In genomic region chr3:30578986-30579579, GRCh38 we compare ENCODE assay signal across 18 cellular contexts. TPM values are rescaled to one million over a fixed set of nuclear protein-coding genes. Genes with fewer than 3 reads are reported as not detected.
A peak's percentile ranks its signal among the peaks of the same experiment; 100 is the strongest.
DNase-seq lines count a peak whose midpoint lies in the region; ATAC-seq and TF ChIP-seq lines count a peak whose summit lies in the region.
"Had no signal": no experiment of that assay in that cellular context is flagged by ENCODE, and none has a peak within 500 bp of the region (broad histone marks: within the 10 kb centered on the region; RNA-seq: fewer than 3 reads in every experiment).

No MANE protein-coding gene starts in this region.

- dilution Hi-C loops in mammary epithelial cell (cut with HindIII; ENCODE audit: low sequenced_read_pairs): no loop called here

- TF ChIP-seq POLR2A in right lobe of liver (IDR thresholded peaks at IDR 0.05) (no peak), vagina (IDR thresholded peaks at IDR 0.05) (no peak)

- no peak for ATAC-seq in right lobe of liver
- ATAC-seq: activated CD8-positive, alpha-beta T cell treated with anti-CD3 and anti-CD28 coated beads for 36 hours; activated T-cell treated with anti-CD3 and anti-CD28 coated beads, Interleukin-2, amount 50 U/mL, for 4 hours had no signal

- H3K27ac ChIP-seq in mammary epithelial cell (ENCODE audit: insufficient read depth, low read depth, low read length) (peak overlapping the region; percentile 71), right lobe of liver (peak overlapping the region in 2 of 3 donors; percentile 33 to 35), vagina (peak overlapping the region; percentile 52)
- H3K27ac ChIP-seq: suprapubic skin had no signal

- no peak for TF ChIP-seq CTCF in HFFc6 (IDR thresholded peaks at IDR 0.05)
- TF ChIP-seq CTCF in mammary epithelial cell (conservative IDR thresholded peaks at IDR 0.05 in 1 of 2, IDR thresholded peaks at IDR 0.05 in 1 of 2; ENCODE audit: extremely low read depth in 1 of 2, insufficient read depth in 1 of 2, low read depth in 1 of 2, low read length in 2 of 2): no peak
- no peak for TF ChIP-seq CTCF in right lobe of liver (IDR thresholded peaks at IDR 0.05)
- no peak for TF ChIP-seq CTCF in vagina (IDR thresholded peaks at IDR 0.05)

- WGBS in mammary epithelial cell (ENCODE audit: low coverage, missing lambda C conversion rate): 23% methylated on average over 4 of the region's 4 CpGs
- 95% methylated on average over 4 of the region's 4 CpGs for WGBS in right lobe of liver (ENCODE audit: insufficient coverage, low coverage, low lambda C conversion rate, missing lambda C conversion rate)

- no peaks in the 10 kb centered on the region for H3K36me3 Mint-ChIP-seq in HFFc6 (ENCODE audit: low read depth)
- H3K36me3 Mint-ChIP-seq: activated naive CD8-positive, alpha-beta T cell had no signal

- H3K4me1 Mint-ChIP-seq in HFFc6 (ENCODE audit: low read depth): peaks cover 28% of the 10 kb centered on the region

- H4K20me1 ChIP-seq in mammary epithelial cell (ENCODE audit: insufficient read depth, low read length): no peaks in the 10 kb centered on the region

- H3K36me3 ChIP-seq in mammary epithelial cell (ENCODE audit: insufficient read depth, low read length) (no peaks in the 10 kb centered on the region), right lobe of liver (no peaks in the 10 kb centered on the region), vagina (no peaks in the 10 kb centered on the region)
- H3K36me3 ChIP-seq: suprapubic skin had no signal

- DNase-seq in HFFc6 (no peak), mammary epithelial cell (peak; percentile 92), right lobe of liver (no peak), vagina (ENCODE audit: extremely low spot score in 2 of 2) (no peak), NCI-H446 treated with DMSO at 0.1 percent for 48 hours (lab: John Stamatoyannopoulos, UW) (no peak), OCI-M1 (lab: John Stamatoyannopoulos, UW) (no peak)
- DNase-seq in activated naive CD4-positive, alpha-beta T cell treated with Interleukin-2 at 50 U/mL for 16 hours: no peak
- DNase-seq: activated CD8-positive, alpha-beta T cell treated with anti-CD3 and anti-CD28 coated beads for 36 hours; activated T-cell treated with anti-CD3 and anti-CD28 coated beads, Interleukin-2, amount 50 U/mL, for 4 hours; H7; Kasumi-1; NCI-H1417; NCI-H2227 treated with DMSO at 0.1 percent for 48 hours; NK-92 treated with Interleukin-12 subunit alpha and Interleukin-12 subunit beta, amount 100 ng/mL, for 24 hours; stimulated activated CD4-positive, alpha-beta T cell treated with anti-CD3 and anti-CD28 coated beads, Interleukin-2, amount 100 ng/mL, for 48 hours had no signal

- peak overlapping the region; percentile 4; the same call in 1 of the 2 replicates for H3K4me3 Mint-ChIP-seq in HFFc6
- H3K4me3 Mint-ChIP-seq: activated CD8-positive, alpha-beta T cell treated with anti-CD3 and anti-CD28 coated beads for 36 hours; activated naive CD8-positive, alpha-beta T cell; activated T-cell treated with anti-CD3 and anti-CD28 coated beads, Interleukin-2, amount 50 U/mL, for 4 hours; B cell had no signal

- H3K4me2 ChIP-seq in mammary epithelial cell (ENCODE audit: insufficient read depth, low read depth, low read length): no peak overlapping the region

- intact Hi-C loops in mammary epithelial cell (cut with micrococcal nuclease): no loop called here
- intact Hi-C loops in right lobe of liver (cut with DNase I): no loop called here
- intact Hi-C loops in vagina (cut with DNase I): no loop called here

- H3K9me3 ChIP-seq in mammary epithelial cell (replicated peaks; ENCODE audit: insufficient read depth, low read length): no peaks in the 10 kb centered on the region
- H3K9me3 ChIP-seq in right lobe of liver: no peaks in the 10 kb centered on the region
- H3K9me3 ChIP-seq in vagina: no peaks in the 10 kb centered on the region
- H3K9me3 ChIP-seq: suprapubic skin had no signal

- in situ Hi-C loops in mammary epithelial cell (cut with MboI; ENCODE audit: low sequenced_read_pairs in 2 of 2): no loop called here

- peaks cover 40% of the 10 kb centered on the region for H3K4me1 ChIP-seq in mammary epithelial cell (ENCODE audit: insufficient read depth, low read length)
- peaks cover 0 to 19% (median 4%) of the 10 kb centered on the region in 4 donors for H3K4me1 ChIP-seq in right lobe of liver
- peaks cover 5% of the 10 kb centered on the region for H3K4me1 ChIP-seq in vagina

- peaks cover 1% of the 10 kb centered on the region; the same call in 1 of the 2 replicates for H3K27me3 Mint-ChIP-seq in HFFc6 (ENCODE audit: insufficient read depth)
- H3K27me3 Mint-ChIP-seq: activated CD8-positive, alpha-beta T cell treated with anti-CD3 and anti-CD28 coated beads for 36 hours; activated naive CD8-positive, alpha-beta T cell; B cell had no signal

- H3K27ac Mint-ChIP-seq in HFFc6: peak overlapping the region; percentile 88
- H3K27ac Mint-ChIP-seq: activated CD8-positive, alpha-beta T cell treated with anti-CD3 and anti-CD28 coated beads for 36 hours; B cell had no signal

- CTCF ChIA-PET in mammary epithelial cell (lab: Charles Lee; ENCODE audit: low non-redundant PET): no interaction called here

- no peak overlapping the region for H2AFZ ChIP-seq in mammary epithelial cell (ENCODE audit: low read depth, low read length)

- no peaks in the 10 kb centered on the region for H3K9me3 Mint-ChIP-seq in HFFc6
- H3K9me3 Mint-ChIP-seq: activated CD8-positive, alpha-beta T cell treated with anti-CD3 and anti-CD28 coated beads for 36 hours; activated T-cell treated with anti-CD3 and anti-CD28 coated beads, Interleukin-2, amount 50 U/mL, for 4 hours had no signal

- no peak overlapping the region for H3K9ac ChIP-seq in mammary epithelial cell (ENCODE audit: insufficient read depth, low read length)

- H3K27me3 ChIP-seq in mammary epithelial cell (ENCODE audit: insufficient read depth, low read length) (no peaks in the 10 kb centered on the region), right lobe of liver (no peaks in the 10 kb centered on the region), vagina (no peaks in the 10 kb centered on the region)
- H3K27me3 ChIP-seq: suprapubic skin had no signal

- no TSS peak for BruUV-seq in mammary epithelial cell (replicated peaks; lab: Mats Ljungman, UMichigan)

- H3K79me2 ChIP-seq in mammary epithelial cell (ENCODE audit: insufficient read depth, low read length): no peaks in the 10 kb centered on the region

- no peak overlapping the region for H3K4me3 ChIP-seq in mammary epithelial cell (replicated peaks in 1 of 3; ENCODE audit: insufficient read depth in 1 of 3, low read depth in 2 of 3, low read length in 3 of 3)
- no peak overlapping the region for H3K4me3 ChIP-seq in right lobe of liver
- no peak overlapping the region for H3K4me3 ChIP-seq in vagina
- H3K4me3 ChIP-seq: suprapubic skin had no signal

RNA-seq across cellular contexts. Expression of gene TGFBR2, which starts 27.3 kb away (rescaled TPM):
- total RNA-seq in HFFc6 (2021; fragmentation: NEBNext Ultra II Directional; extraction: Animal tissue kit (Norgen Biotek cat#: 25700)): 100 to 1,000 TPM in 4 of 6 experiments, 10 to 100 TPM in 2; 78.5 to 135 (median 118) TPM
- total RNA-seq in mammary epithelial cell: 100 to 1,000 TPM; 149 to 179 TPM
- polyA plus RNA-seq in mammary epithelial cell: 289 TPM
- 320 TPM for polyA minus RNA-seq in mammary epithelial cell
- total RNA-seq in right lobe of liver: 10 to 100 TPM; 24.9 to 52.6 (median 45.5) TPM
- 176 TPM for total RNA-seq in vagina
